In genomic region chr5:179858241-179858585, GRCh38 we compare ENCODE assay signal across 8 cellular contexts. TPM values are rescaled to one million over a fixed set of nuclear protein-coding genes. Genes with fewer than 3 reads are reported as not detected.
DNase-seq lines count a peak whose midpoint lies in the region; ATAC-seq, FAIRE-seq and TF ChIP-seq lines count a peak whose summit lies in the region.

No MANE protein-coding gene starts in this region.

- peaks cover 18% of the 10 kb centered on the region for H3K27me3 Mint-ChIP-seq in GM23338 (ENCODE audit: insufficient read depth, low read depth, poor library complexity)
- H3K27me3 Mint-ChIP-seq in activated CD4-positive, alpha-beta memory T cell treated with anti-CD3 and anti-CD28 coated beads, Interleukin-2, amount 10 ng/mL, durations not matched to agents 7 days and 5 days: no peaks in the 10 kb centered on the region
- no peaks in the 10 kb centered on the region for H3K27me3 Mint-ChIP-seq in naive thymus-derived CD4-positive, alpha-beta T cell

- POLR2A ChIA-PET in activated CD4-positive, alpha-beta memory T cell treated with anti-CD3 and anti-CD28 coated beads, Interleukin-2, amount 10 ng/mL, durations not matched to agents 7 days and 5 days (lab: Charles Lee): interaction anchor here (0.7 to 1.2 kb wide), 5 partner anchors 36 to 973 kb away, joined by 3 to 5 read pairs (median 3); no protein-coding TSS in a partner anchor
- POLR2A ChIA-PET in naive thymus-derived CD4-positive, alpha-beta T cell (lab: Charles Lee): interaction anchor here (0.7 to 1.5 kb wide), 8 partner anchors 12 to 235 kb away, joined by 3 to 6 read pairs (median 4); partner anchors contain the start of genes HNRNPH1, LTC4S and SQSTM1

- no peaks in the 10 kb centered on the region for H3K36me3 ChIP-seq in GM23338 (ENCODE audit: insufficient read depth)
- peaks cover 0 to 10% (median 4%) of the 10 kb centered on the region in 3 experiments for H3K36me3 ChIP-seq in naive thymus-derived CD4-positive, alpha-beta T cell (ENCODE audit: control insufficient read depth in 2 of 3, insufficient read depth in 3 of 3, low read length in 3 of 3)

- peaks cover 36% of the 10 kb centered on the region for H3K79me2 ChIP-seq in GM23338 (replicated peaks; ENCODE audit: insufficient read depth)

- H3K4me3 ChIP-seq in GM23338 (peak overlapping the region; percentile 90), LNCaP clone FGC (ENCODE audit: low read depth, low read length) (peak overlapping the region; percentile 76), epithelial cell of esophagus (ENCODE audit: low read length) (peak overlapping the region; percentile 94)
- H3K4me3 ChIP-seq in naive thymus-derived CD4-positive, alpha-beta T cell (ENCODE audit: low read length): peak overlapping the region; percentile 91

- peak overlapping the region; percentile 98 for H2AFZ ChIP-seq in GM23338

- no peak for FAIRE-seq in urothelium cell line (lab: Jason Lieb, UNC)

- no peak overlapping the region for H3K27ac ChIP-seq in GM23338 (ENCODE audit: low read depth)
- H3K27ac ChIP-seq in naive thymus-derived CD4-positive, alpha-beta T cell (ENCODE audit: low read depth, low read length): peak overlapping the region; percentile 77

- DNase-seq in NCI-H2029 treated with DMSO at 0.1 percent for 48 hours (lab: John Stamatoyannopoulos, UW) (peak; percentile 60), NCI-H2029 (lab: John Stamatoyannopoulos, UW) (no peak), GM23338 (ENCODE audit: low spot score) (peak; percentile 67), LNCaP clone FGC (ENCODE audit: low read depth) (no peak), epithelial cell of esophagus (ENCODE audit: low read depth) (peak; percentile 52), urothelium cell line (ENCODE audit: low spot score) (peak; percentile 55)
- DNase-seq in activated CD4-positive, alpha-beta memory T cell treated with anti-CD3 and anti-CD28 coated beads, Interleukin-2, amount 10 ng/mL, durations not matched to agents 7 days and 5 days: peak; percentile 51
- DNase-seq in naive thymus-derived CD4-positive, alpha-beta T cell: peak in 2 of 9 donors; percentile 34 to 56

- H4K20me1 ChIP-seq in GM23338 (replicated peaks; ENCODE audit: insufficient read depth): peaks cover 9% of the 10 kb centered on the region; the same call in 1 of the 2 replicates

- no peaks in the 10 kb centered on the region for H3K27me3 ChIP-seq in GM23338 (ENCODE audit: insufficient read depth)
- no peaks in the 10 kb centered on the region for H3K27me3 ChIP-seq in naive thymus-derived CD4-positive, alpha-beta T cell (ENCODE audit: control insufficient read depth in 2 of 2, insufficient read depth in 2 of 2, low read length in 2 of 2)

- CTCF ChIA-PET in activated CD4-positive, alpha-beta memory T cell treated with anti-CD3 and anti-CD28 coated beads, Interleukin-2, amount 10 ng/mL, durations not matched to agents 7 days and 5 days (lab: Charles Lee): no interaction called here
- CTCF ChIA-PET in naive thymus-derived CD4-positive, alpha-beta T cell (lab: Charles Lee): interaction anchor here (1.0 to 1.5 kb wide), 2 partner anchors 95 to 235 kb away, joined by 3 read pairs; partner anchors contain the start of gene HNRNPH1

- ATAC-seq in GM23338: peak; percentile 54
- ATAC-seq in naive thymus-derived CD4-positive, alpha-beta T cell: peak; percentile 71

- H3F3A ChIP-seq in GM23338 (replicated peaks; ENCODE audit: low read depth): peaks cover 19% of the 10 kb centered on the region

- intact Hi-C loops in naive thymus-derived CD4-positive, alpha-beta T cell (cut with micrococcal nuclease): loop anchor here (1.0 to 10.0 kb wide), 20 partner anchors 22 to 437 kb away; partner anchors contain the start of genes CANX (in 2 of the 2), HNRNPH1 (in 1 of the 2), MAML1 (in 1 of the 2) and MAPK9 (in 1 of the 2)

- H3K4me1 Mint-ChIP-seq in GM23338: peaks cover 16% of the 10 kb centered on the region
- H3K4me1 Mint-ChIP-seq in activated CD4-positive, alpha-beta memory T cell treated with anti-CD3 and anti-CD28 coated beads, Interleukin-2, amount 10 ng/mL, durations not matched to agents 7 days and 5 days: peaks cover 19% of the 10 kb centered on the region
- peaks cover 8 to 35% (median 26%) of the 10 kb centered on the region in 7 donors for H3K4me1 Mint-ChIP-seq in naive thymus-derived CD4-positive, alpha-beta T cell

- H3K9me3 ChIP-seq in naive thymus-derived CD4-positive, alpha-beta T cell (ENCODE audit: control insufficient read depth in 2 of 3, low read length in 3 of 3): no peaks in the 10 kb centered on the region

- peaks cover 10% of the 10 kb centered on the region for H3K9me3 Mint-ChIP-seq in GM23338
- H3K9me3 Mint-ChIP-seq in activated CD4-positive, alpha-beta memory T cell treated with anti-CD3 and anti-CD28 coated beads, Interleukin-2, amount 10 ng/mL, durations not matched to agents 7 days and 5 days: no peaks in the 10 kb centered on the region
- no peaks in the 10 kb centered on the region for H3K9me3 Mint-ChIP-seq in naive thymus-derived CD4-positive, alpha-beta T cell

- no peak for TF ChIP-seq CTCF in GM23338 (conservative IDR thresholded peaks at IDR 0.05; ENCODE audit: low read depth in 2 of 2)
- no peak for TF ChIP-seq CTCF in LNCaP clone FGC (IDR thresholded peaks at IDR 0.05; ENCODE audit: control insufficient read depth, extremely low read depth, insufficient read depth)
- TF ChIP-seq CTCF in epithelial cell of esophagus (IDR thresholded peaks at IDR 0.05; ENCODE audit: insufficient read depth, low read depth, low read length, missing control alignments): no peak

- no peak overlapping the region; the same call in 1 of the 2 replicates for H3K27ac Mint-ChIP-seq in GM23338
- peak overlapping the region; percentile 81 for H3K27ac Mint-ChIP-seq in activated CD4-positive, alpha-beta memory T cell treated with anti-CD3 and anti-CD28 coated beads, Interleukin-2, amount 10 ng/mL, durations not matched to agents 7 days and 5 days
- peak overlapping the region; percentile 59 to 95 (median 88) for H3K27ac Mint-ChIP-seq in naive thymus-derived CD4-positive, alpha-beta T cell

- peak overlapping the region; percentile 93 for H3K4me3 Mint-ChIP-seq in GM23338
- peak overlapping the region; percentile 90 for H3K4me3 Mint-ChIP-seq in activated CD4-positive, alpha-beta memory T cell treated with anti-CD3 and anti-CD28 coated beads, Interleukin-2, amount 10 ng/mL, durations not matched to agents 7 days and 5 days
- H3K4me3 Mint-ChIP-seq in naive thymus-derived CD4-positive, alpha-beta T cell: peak overlapping the region; percentile 89 to 99 (median 96)

- peaks cover 7% of the 10 kb centered on the region for H3K4me1 ChIP-seq in GM23338 (ENCODE audit: insufficient read depth)
- H3K4me1 ChIP-seq in naive thymus-derived CD4-positive, alpha-beta T cell (ENCODE audit: control insufficient read depth in 2 of 2, insufficient read depth in 2 of 2, low read length in 2 of 2): peaks cover 5 to 12% of the 10 kb centered on the region in 2 donors

- H3K9me2 ChIP-seq in GM23338 (ENCODE audit: insufficient read depth): no peaks in the 10 kb centered on the region

- peak overlapping the region; percentile 90 for H3K4me2 ChIP-seq in GM23338

- peaks cover 26% of the 10 kb centered on the region for H3K36me3 Mint-ChIP-seq in GM23338 (ENCODE audit: low read depth)
- H3K36me3 Mint-ChIP-seq in activated CD4-positive, alpha-beta memory T cell treated with anti-CD3 and anti-CD28 coated beads, Interleukin-2, amount 10 ng/mL, durations not matched to agents 7 days and 5 days (ENCODE audit: low read depth): peaks cover 7% of the 10 kb centered on the region
- peaks cover 0 to 13% (median 4%) of the 10 kb centered on the region in 5 donors for H3K36me3 Mint-ChIP-seq in naive thymus-derived CD4-positive, alpha-beta T cell

TF ChIP-seq in GM23338, 12 proteins besides CTCF, POLR2A, EP300 and RAD21:
- no peak for TF ChIP-seq NANOG (IDR thresholded peaks at IDR 0.05; ENCODE audit: borderline replicate concordance)

RNA-seq across cellular contexts. Expression of gene MRNIP, which starts 0.4 kb away (rescaled TPM):
- 29.4 and 34.4 TPM in 2 replicates for total RNA-seq in GM23338 (2014; rRNA removed; shearing (Covaris generic))
- 18.0 and 18.2 TPM in 2 replicates for polyA plus RNA-seq in GM23338 (2016; fragmentation: Nextera tagmentation; extraction: Ambion mirVana)
- 10 to 100 TPM; 17.0 to 19.5 TPM for total RNA-seq in activated CD4-positive, alpha-beta memory T cell treated with anti-CD3 and anti-CD28 coated beads, Interleukin-2, amount 10 ng/mL, durations not matched to agents 7 days and 5 days
- total RNA-seq in naive thymus-derived CD4-positive, alpha-beta T cell: 100 to 1,000 TPM in 2 of 5 experiments, 10 to 100 TPM in 3; 27.9 to 133 (median 43.3) TPM
- 10 to 100 TPM; 19.4 to 23.8 TPM for polyA plus RNA-seq in naive thymus-derived CD4-positive, alpha-beta T cell

RNA-seq across cellular contexts. Expression of gene SQSTM1, which starts 37.5 kb away (rescaled TPM):
- total RNA-seq in GM23338 (2014; rRNA removed; shearing (Covaris generic)): 83.6 and 92.6 TPM in 2 replicates
- 52.5 and 58.0 TPM in 2 replicates for polyA plus RNA-seq in GM23338 (2016; fragmentation: Nextera tagmentation; extraction: Ambion mirVana)
- total RNA-seq in activated CD4-positive, alpha-beta memory T cell treated with anti-CD3 and anti-CD28 coated beads, Interleukin-2, amount 10 ng/mL, durations not matched to agents 7 days and 5 days: 100 to 1,000 TPM; 178 to 183 TPM
- total RNA-seq in naive thymus-derived CD4-positive, alpha-beta T cell: 100 to 1,000 TPM; 173 to 309 (median 233) TPM
- 100 to 1,000 TPM; 129 to 178 TPM for polyA plus RNA-seq in naive thymus-derived CD4-positive, alpha-beta T cell

RNA-seq across cellular contexts. Expression of gene TBC1D9B, which starts 49.5 kb away (rescaled TPM):
- 34.5 and 38.0 TPM in 2 replicates for total RNA-seq in GM23338 (2014; rRNA removed; shearing (Covaris generic))
- 17.1 and 19.0 TPM in 2 replicates for polyA plus RNA-seq in GM23338 (2016; fragmentation: Nextera tagmentation; extraction: Ambion mirVana)
- 10 to 100 TPM; 64.1 to 69.2 TPM for total RNA-seq in activated CD4-positive, alpha-beta memory T cell treated with anti-CD3 and anti-CD28 coated beads, Interleukin-2, amount 10 ng/mL, durations not matched to agents 7 days and 5 days
- total RNA-seq in naive thymus-derived CD4-positive, alpha-beta T cell: 100 to 1,000 TPM in 1 of 5 experiments, 10 to 100 TPM in 4; 71.3 to 117 (median 86.9) TPM
- 10 to 100 TPM; 19.3 to 58.5 TPM for polyA plus RNA-seq in naive thymus-derived CD4-positive, alpha-beta T cell

RNA-seq across cellular contexts. Expression of gene MGAT4B, which starts 51.5 kb away (rescaled TPM):
- total RNA-seq in GM23338 (2014; rRNA removed; shearing (Covaris generic)): 101 and 102 TPM in 2 replicates
- polyA plus RNA-seq in GM23338 (2016; fragmentation: Nextera tagmentation; extraction: Ambion mirVana): 32.3 and 37.7 TPM in 2 replicates
- 10 to 100 TPM; 94.8 to 95.7 TPM for total RNA-seq in activated CD4-positive, alpha-beta memory T cell treated with anti-CD3 and anti-CD28 coated beads, Interleukin-2, amount 10 ng/mL, durations not matched to agents 7 days and 5 days
- 100 to 1,000 TPM in 4 of 5 experiments, 10 to 100 TPM in 1; 98.3 to 143 (median 118) TPM for total RNA-seq in naive thymus-derived CD4-positive, alpha-beta T cell
- 10 to 100 TPM; 12.3 to 19.0 TPM for polyA plus RNA-seq in naive thymus-derived CD4-positive, alpha-beta T cell

Comparison
In these comparisons a context has a peak if more than half of its experiments do, and no peak if none do; other contexts are left out.
1. DNase-seq: peak in NCI-H2029 treated with DMSO at 0.1 percent for 48 hours (single experiment), GM23338 (single experiment), activated CD4-positive, alpha-beta memory T cell treated with anti-CD3 and anti-CD28 coated beads, Interleukin-2, amount 10 ng/mL, durations not matched to agents 7 days and 5 days (single experiment), epithelial cell of esophagus (single experiment) and urothelium cell line (single experiment); none in NCI-H2029 (single experiment) and LNCaP clone FGC (single experiment).
2. Peak in every context shown above with its lines, with median percentiles within 50 percentile points of each other: H3K4me3 ChIP-seq and H3K4me3 Mint-ChIP-seq.